Comparison of ENCODE assay signal across 9 cellular contexts in the genomic region with DNA sequence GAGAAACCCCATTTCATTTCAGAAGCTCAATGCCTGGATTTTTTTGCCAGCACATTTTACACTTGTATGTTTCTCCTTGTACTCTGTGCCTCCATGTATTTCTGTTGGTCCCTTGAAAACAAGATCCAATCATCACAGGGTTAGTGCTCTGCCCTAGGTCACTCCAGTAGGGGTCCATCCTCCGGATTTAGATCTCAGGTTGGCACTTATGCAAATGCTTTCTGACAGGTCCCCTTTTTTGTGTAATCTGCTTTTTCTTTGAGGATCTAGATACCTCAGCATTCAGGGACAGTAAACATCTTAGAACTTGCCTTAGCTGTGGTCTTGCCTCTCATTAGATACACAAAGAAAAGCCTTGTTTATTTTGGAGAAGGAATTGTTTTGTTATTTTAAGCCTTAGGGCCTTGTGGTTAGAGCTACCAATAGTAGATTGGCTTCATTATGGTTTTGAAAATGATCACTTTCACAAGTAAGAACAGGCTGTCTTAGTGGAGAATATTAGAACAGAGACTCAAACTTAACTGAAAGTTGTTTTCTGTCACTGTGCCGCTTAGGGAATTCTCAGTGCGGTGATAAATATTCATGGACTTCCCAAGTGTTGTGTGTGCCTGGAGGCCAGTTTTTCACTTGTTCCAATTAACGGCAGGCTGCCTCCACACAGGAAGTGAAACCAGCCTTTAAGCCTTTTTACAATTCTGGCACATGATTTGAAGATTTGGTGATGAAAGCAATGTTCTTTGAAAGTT. TPM values are rescaled to one million over a fixed set of nuclear protein-coding genes. Genes with fewer than 3 reads are reported as not detected.
A peak's percentile ranks its signal among the peaks of the same experiment; 100 is the strongest.
DNase-seq lines count a peak whose midpoint lies in the region; ATAC-seq, FAIRE-seq and TF ChIP-seq lines count a peak whose summit lies in the region.
"Had no signal": no experiment of that assay in that cellular context is flagged by ENCODE, and none has a peak within 500 bp of the region (broad histone marks: within the 10 kb centered on the region; RNA-seq: fewer than 3 reads in every experiment).

No MANE protein-coding gene starts in this region.

- no peaks in the 10 kb centered on the region for H4K20me1 ChIP-seq in fibroblast of lung (ENCODE audit: control insufficient read depth, extremely low read depth, insufficient read depth, low read length)

- H3K27me3 ChIP-seq in fibroblast of lung (ENCODE audit: control insufficient read depth, insufficient read depth, low read length) (no peaks in the 10 kb centered on the region), foreskin keratinocyte (peaks cover 93% of the 10 kb centered on the region)

- H3K9ac ChIP-seq in fibroblast of lung (ENCODE audit: insufficient read depth, low read length) = no peak overlapping the region

- ATAC-seq in sciatic nerve = peak; percentile 87
- ATAC-seq in foreskin keratinocyte = no peak

- H3K4me1 ChIP-seq in fibroblast of lung (ENCODE audit: control insufficient read depth, extremely low read depth, insufficient read depth, low read length) (no peaks in the 10 kb centered on the region), foreskin keratinocyte (no peaks in the 10 kb centered on the region)

- intact Hi-C loops in sciatic nerve (cut with DNase I) (no loop called here), posterior vena cava (cut with DNase I) (loop anchor here in 1 of 2 donors (10.0 kb wide), 1 partner anchor 79 kb away; no protein-coding TSS in a partner anchor)

- H3K36me3 ChIP-seq in fibroblast of lung (ENCODE audit: control insufficient read depth, insufficient read depth, low read length) = no peaks in the 10 kb centered on the region

- H3K27ac ChIP-seq in fibroblast of lung (ENCODE audit: insufficient read depth, low read length) (no peak overlapping the region), foreskin keratinocyte (no peak overlapping the region)

- TF ChIP-seq CTCF in fibroblast of lung (conservative IDR thresholded peaks at IDR 0.05 in 1 of 2, IDR thresholded peaks at IDR 0.05 in 1 of 2; ENCODE audit: low read depth in 1 of 2, low read length in 2 of 2) (no peak), foreskin keratinocyte (conservative IDR thresholded peaks at IDR 0.05) (no peak)

- no peaks in the 10 kb centered on the region for H3K9me3 ChIP-seq in fibroblast of lung (ENCODE audit: control insufficient read depth, insufficient read depth, low read depth, low read length)

- H3K79me2 ChIP-seq in fibroblast of lung (ENCODE audit: control insufficient read depth, insufficient read depth, low read length) = no peaks in the 10 kb centered on the region

- H2AFZ ChIP-seq in fibroblast of lung (ENCODE audit: low read length) = peak overlapping the region; percentile 39

- peak overlapping the region; percentile 35 for H3K4me2 ChIP-seq in fibroblast of lung (ENCODE audit: extremely low read depth, insufficient read depth, low read length)

- no peak overlapping the region for H3K4me3 ChIP-seq in fibroblast of lung (replicated peaks in 1 of 4; ENCODE audit: control extremely low read depth in 1 of 4, insufficient read depth in 1 of 4, low read depth in 3 of 4, low read length in 4 of 4)

- peak; percentile 82 for FAIRE-seq in GM19239 (lab: Jason Lieb, UNC)
- FAIRE-seq: frontal cortex had no signal

- DNase-seq in GM19239 (ENCODE audit: insufficient read length, low spot score) (no peak), NAMALWA (ENCODE audit: low spot score) (peak; percentile 63), fibroblast of lung (ENCODE audit: low read depth in 2 of 2) (no peak), sciatic nerve (ENCODE audit: low spot score) (no peak), posterior vena cava (ENCODE audit: low spot score) (no peak), foreskin keratinocyte (no peak), NCI-H2029 treated with DMSO at 0.1 percent for 48 hours (lab: John Stamatoyannopoulos, UW) (no peak), D341Med (ENCODE audit: low spot score) (no peak)

RNA-seq across cellular contexts. Expression of a gene that starts 7.8 kb away (rescaled TPM):
- 1.8 and 6.6 TPM in 2 replicates for total RNA-seq in fibroblast of lung
- polyA plus RNA-seq in fibroblast of lung = 0.34 and 0.71 TPM in 2 replicates
- 0.21 and 0.62 TPM in 2 replicates for polyA plus RNA-seq in fibroblast of lung (2012)
- polyA minus RNA-seq in fibroblast of lung (ENCODE audit: low replicate concordance) = 0.59 and 0.82 TPM in 2 replicates
- total RNA-seq in sciatic nerve = 18.9 TPM
- total RNA-seq in posterior vena cava = 10 to 100 TPM; 34.2 to 37.5 TPM
- 0.07 TPM in 1 of 2 replicates, not detected in the other for total RNA-seq in foreskin keratinocyte
- 0.02 TPM in 1 of 2 replicates, not detected in the other for polyA plus RNA-seq in foreskin keratinocyte

RNA-seq across cellular contexts. Expression of a gene that starts 22.2 kb away (rescaled TPM):
- total RNA-seq in fibroblast of lung (42.1 and 46.1 TPM in 2 replicates), sciatic nerve (35.6 TPM), posterior vena cava (10 to 100 TPM; 25.1 to 30.0 TPM), foreskin keratinocyte (56.8 and 69.2 TPM in 2 replicates)
- polyA plus RNA-seq in fibroblast of lung (19.6 and 26.9 TPM in 2 replicates), foreskin keratinocyte (8.5 and 9.7 TPM in 2 replicates)
- 11.2 and 14.9 TPM in 2 replicates for polyA plus RNA-seq in fibroblast of lung (2012)
- polyA minus RNA-seq in fibroblast of lung (ENCODE audit: low replicate concordance) = 15.5 and 58.7 TPM in 2 replicates
